Comparison of ENCODE assay signal across 8 cellular contexts in the genomic region with DNA sequence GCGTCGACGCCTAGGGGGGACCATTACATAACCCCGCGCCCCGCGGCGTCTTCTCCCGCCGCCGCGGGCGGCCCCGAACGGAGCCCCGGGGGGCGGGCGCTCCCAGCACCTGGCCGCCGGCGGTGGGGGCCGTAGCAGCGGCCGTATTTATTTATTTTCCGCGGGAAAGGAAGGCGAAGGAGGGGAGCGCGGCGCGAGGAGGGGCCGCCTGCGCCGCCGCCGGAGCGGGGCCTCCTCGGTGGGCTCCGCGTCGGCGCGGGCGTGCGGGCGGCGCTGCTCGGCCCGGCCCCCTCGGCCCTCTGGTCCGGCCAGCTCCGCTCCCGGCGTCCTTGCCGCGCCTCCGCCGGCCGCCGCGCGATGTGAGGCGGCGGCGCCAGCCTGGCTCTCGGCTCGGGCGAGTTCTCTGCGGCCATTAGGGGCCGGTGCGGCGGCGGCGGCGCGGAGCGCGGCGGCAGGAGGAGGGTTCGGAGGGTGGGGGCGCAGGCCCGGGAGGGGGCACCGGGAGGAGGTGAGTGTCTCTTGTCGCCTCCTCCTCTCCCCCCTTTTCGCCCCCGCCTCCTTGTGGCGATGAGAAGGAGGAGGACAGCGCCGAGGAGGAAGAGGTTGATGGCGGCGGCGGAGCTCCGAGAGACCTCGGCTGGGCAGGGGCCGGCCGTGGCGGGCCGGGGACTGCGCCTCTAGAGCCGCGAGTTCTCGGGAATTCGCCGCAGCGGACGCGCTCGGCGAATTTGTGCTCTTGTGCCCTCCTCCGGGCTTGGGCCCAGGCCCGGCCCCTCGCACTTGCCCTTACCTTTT. TPM values are rescaled to one million over a fixed set of nuclear protein-coding genes. Genes with fewer than 3 reads are reported as not detected.
DNase-seq lines count a peak whose midpoint lies in the region; ATAC-seq and TF ChIP-seq lines count a peak whose summit lies in the region.

A gene (plus strand): TSS at position 570 of the 795 bp plus-strand sequence. CDS start 413 bp downstream, outside the sequence.

- H3K27me3 ChIP-seq in duodenal mucosa (ENCODE audit: control insufficient read depth in 1 of 2, insufficient read depth in 2 of 2, low read length in 2 of 2) = no peaks in the 10 kb centered on the region
- no peaks in the 10 kb centered on the region for H3K27me3 ChIP-seq in lower lobe of right lung (ENCODE audit: low read depth)

- H3K27ac ChIP-seq in duodenal mucosa (ENCODE audit: low read depth, low read length) = peak within 1 kb of the TSS; percentile 100
- H3K27ac ChIP-seq in lower lobe of right lung = peak within 1 kb of the TSS; percentile 99

- TF ChIP-seq CTCF in AG04449 (IDR thresholded peaks at IDR 0.05; ENCODE audit: insufficient read depth, low read length, missing control alignments) = peak; percentile 57
- peak; percentile 37 for TF ChIP-seq CTCF in lower lobe of right lung (IDR thresholded peaks at IDR 0.05)

- H3K27ac Mint-ChIP-seq in activated CD4-positive, alpha-beta memory T cell treated with anti-CD3 and anti-CD28 coated beads, Interleukin-2, amount 10 ng/mL, durations not matched to agents 7 days and 5 days = peak within 1 kb of the TSS; percentile 99

- ATAC-seq in GM18511 (IDR thresholded peaks at IDR 0.05; ENCODE audit: unreplicated experiment) (peak; percentile 50), HG03025 (IDR thresholded peaks at IDR 0.05; ENCODE audit: low FRiP score, unreplicated experiment) (peak; percentile 39), lower lobe of right lung (peak; percentile 66 to 68)

- H3K4me3 Mint-ChIP-seq in activated CD4-positive, alpha-beta memory T cell treated with anti-CD3 and anti-CD28 coated beads, Interleukin-2, amount 10 ng/mL, durations not matched to agents 7 days and 5 days = peak within 1 kb of the TSS; percentile 93

- intact Hi-C loops in lower lobe of right lung (cut with DNase I) = no loop called here

- no peaks in the 10 kb centered on the region for H3K36me3 ChIP-seq in duodenal mucosa (ENCODE audit: control insufficient read depth in 1 of 2, insufficient read depth in 2 of 2, low read length in 2 of 2)
- no peaks in the 10 kb centered on the region for H3K36me3 ChIP-seq in lower lobe of right lung

- DNase-seq in AG04449 (ENCODE audit: low read depth, low spot score) (peak; percentile 19), NCI-H526 treated with DMSO at 0.1 percent for 48 hours (lab: John Stamatoyannopoulos, UW) (peak; percentile 16), lower lobe of right lung (peak; percentile 91)
- peak; percentile 88 for DNase-seq in activated CD4-positive, alpha-beta memory T cell treated with anti-CD3 and anti-CD28 coated beads, Interleukin-2, amount 10 ng/mL, durations not matched to agents 7 days and 5 days
- DNase-seq in stimulated activated CD4-positive, alpha-beta T cell treated with anti-CD3 and anti-CD28 coated beads, TNF-alpha, amount 100 ng/mL, for 24 hours (ENCODE audit: low read depth in 3 of 3) = peak; percentile 62 to 81 (median 65)

- H3K36me3 Mint-ChIP-seq in activated CD4-positive, alpha-beta memory T cell treated with anti-CD3 and anti-CD28 coated beads, Interleukin-2, amount 10 ng/mL, durations not matched to agents 7 days and 5 days (ENCODE audit: low read depth) = peaks cover 38% of the 10 kb centered on the region

- CTCF ChIA-PET in AG04449 (lab: Yijun Ruan, JAX) = interaction anchor here (2.3 to 2.5 kb wide), 2 partner anchors 14 to 170 kb away, joined by 8 to 16 read pairs; no protein-coding TSS in a partner anchor
- CTCF ChIA-PET in activated CD4-positive, alpha-beta memory T cell treated with anti-CD3 and anti-CD28 coated beads, Interleukin-2, amount 10 ng/mL, durations not matched to agents 7 days and 5 days (lab: Charles Lee) = interaction anchor here (2.5 to 3.6 kb wide), 2 partner anchors 140 to 169 kb away, joined by 18 to 24 read pairs; a partner anchor contains a TSS

- H3K4me3 ChIP-seq in AG04449 (ENCODE audit: low read depth, low read length) (peak within 1 kb of the TSS; percentile 83), duodenal mucosa (ENCODE audit: low read depth in 1 of 2, low read length in 2 of 2) (peak within 1 kb of the TSS; percentile 90 to 96), lower lobe of right lung (peak within 1 kb of the TSS; percentile 94)

- POLR2A ChIA-PET in AG04449 (lab: Yijun Ruan, JAX) = interaction anchor here (0.7 to 3.1 kb wide), 4 partner anchors 23 to 239 kb away, joined by 3 to 18 read pairs (median 4); a partner anchor contains a TSS
- POLR2A ChIA-PET in activated CD4-positive, alpha-beta memory T cell treated with anti-CD3 and anti-CD28 coated beads, Interleukin-2, amount 10 ng/mL, durations not matched to agents 7 days and 5 days (lab: Charles Lee) = interaction anchor here (1.0 to 8.4 kb wide), 24 partner anchors 14 to 498 kb away, joined by 3 to 244 read pairs (median 5); a partner anchor contains a TSS

- H3K4me1 Mint-ChIP-seq in activated CD4-positive, alpha-beta memory T cell treated with anti-CD3 and anti-CD28 coated beads, Interleukin-2, amount 10 ng/mL, durations not matched to agents 7 days and 5 days = peaks cover 37% of the 10 kb centered on the region

- no peaks in the 10 kb centered on the region for H3K27me3 Mint-ChIP-seq in activated CD4-positive, alpha-beta memory T cell treated with anti-CD3 and anti-CD28 coated beads, Interleukin-2, amount 10 ng/mL, durations not matched to agents 7 days and 5 days

- peak within 1 kb of the TSS; percentile 95 to 96 for H3K9ac ChIP-seq in duodenal mucosa (ENCODE audit: low read depth in 1 of 2, low read length in 2 of 2)

- H3K9me3 Mint-ChIP-seq in activated CD4-positive, alpha-beta memory T cell treated with anti-CD3 and anti-CD28 coated beads, Interleukin-2, amount 10 ng/mL, durations not matched to agents 7 days and 5 days = no peaks in the 10 kb centered on the region

- H3K4me1 ChIP-seq in duodenal mucosa (ENCODE audit: control insufficient read depth in 1 of 2, insufficient read depth in 2 of 2, low read length in 2 of 2) = peaks cover 18 to 21% of the 10 kb centered on the region in 2 donors
- peaks cover 32% of the 10 kb centered on the region for H3K4me1 ChIP-seq in lower lobe of right lung

- H3K9me3 ChIP-seq in duodenal mucosa (ENCODE audit: control insufficient read depth in 1 of 2, low read length in 2 of 2) (no peaks in the 10 kb centered on the region), lower lobe of right lung (no peaks in the 10 kb centered on the region)

RNA-seq across cellular contexts. Expression of the gene that starts here (rescaled TPM):
- 10 to 100 TPM; 63.3 to 68.4 TPM for total RNA-seq in activated CD4-positive, alpha-beta memory T cell treated with anti-CD3 and anti-CD28 coated beads, Interleukin-2, amount 10 ng/mL, durations not matched to agents 7 days and 5 days
- 73.7 TPM for total RNA-seq in lower lobe of right lung

Comparison
In these comparisons a context has a peak if more than half of its experiments do, and no peak if none do; other contexts are left out.
1. Peak in every context shown above with its lines: DNase-seq, ATAC-seq, H3K4me3 ChIP-seq and H3K27ac ChIP-seq.
2. DNase-seq: peak in every context shown above with its lines; median percentile 91 in lower lobe of right lung; 88 in activated CD4-positive, alpha-beta memory T cell treated with anti-CD3 and anti-CD28 coated beads, Interleukin-2, amount 10 ng/mL, durations not matched to agents 7 days and 5 days; 65 in stimulated activated CD4-positive, alpha-beta T cell treated with anti-CD3 and anti-CD28 coated beads, TNF-alpha, amount 100 ng/mL, for 24 hours; 19 in AG04449; 16 in NCI-H526 treated with DMSO at 0.1 percent for 48 hours.